ENCODE assay signal across 35 cellular contexts in the genomic region with DNA sequence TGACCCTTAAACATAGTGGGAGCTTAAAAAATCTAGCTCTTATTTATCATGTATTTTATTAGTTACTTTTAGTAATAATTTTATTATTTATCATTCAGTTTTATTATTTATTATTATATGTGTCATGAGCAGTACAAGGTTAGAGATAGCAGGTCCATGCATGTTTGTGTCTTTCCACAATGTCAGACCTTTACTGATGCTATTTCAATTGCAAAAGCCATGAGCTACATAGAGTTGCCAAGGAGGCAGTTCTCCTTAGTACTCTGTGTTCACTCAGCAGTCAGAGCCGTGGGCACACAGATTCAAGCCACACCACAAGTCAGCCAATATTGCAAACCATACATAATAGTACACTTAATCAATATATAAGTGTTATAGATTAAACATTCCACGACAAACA.
"Had no signal": no experiment of that assay in that cellular context is flagged by ENCODE, and none has a peak within 500 bp of the region (broad histone marks: within the 10 kb centered on the region; RNA-seq: fewer than 3 reads in every experiment).

No MANE protein-coding gene starts in this region.

- H3K9me3 Mint-ChIP-seq: activated CD4-positive, alpha-beta memory T cell treated with anti-CD3 and anti-CD28 coated beads, Interleukin-2, amount 10 ng/mL, durations not matched to agents 7 days and 5 days; activated naive CD4-positive, alpha-beta T cell treated with anti-CD3 and anti-CD28 coated beads, Interleukin-2, amount 10 ng/mL, durations not matched to agents 7 days and 5 days; activated T-helper 2 cell treated with anti-CD3 and anti-CD28 coated beads, Interferon-gamma antibody, Interleukin-2, Interleukin-4, amounts not matched to agents 10 μg/mL and 5 μg/mL and 100 μg/mL, durations not matched to agents 14 hours and 24 hours and 36 hours; central memory CD8-positive, alpha-beta T cell had no signal

- DNase-seq: activated CD4-positive, alpha-beta memory T cell treated with anti-CD3 and anti-CD28 coated beads, Interleukin-2, amount 10 ng/mL, durations not matched to agents 7 days and 5 days; activated CD4-positive, alpha-beta T cell treated with anti-CD3 and anti-CD28 coated beads for 1 hour; activated CD4-positive, alpha-beta T cell treated with anti-CD3 and anti-CD28 coated beads for 36 hours; activated CD4-positive, alpha-beta T cell treated with anti-CD3 and anti-CD28 coated beads for 48 hours; activated CD4-positive, alpha-beta T cell treated with anti-CD3 and anti-CD28 coated beads, Interleukin-2, amount 10 ng/mL, durations not matched to agents 7 days and 5 days; activated CD4-positive, alpha-beta T cell treated with anti-CD3 and anti-CD28 coated beads, Interleukin-2, amount 50 U/mL, for 48 hours; activated CD4-positive, CD25-positive, alpha-beta regulatory T cell; activated CD8-positive, alpha-beta memory T cell treated with anti-CD3 and anti-CD28 coated beads for 24 hours; activated CD8-positive, alpha-beta memory T cell treated with anti-CD3 and anti-CD28 coated beads, Interleukin-2, amount 10 ng/mL, durations not matched to agents 7 days and 5 days; activated CD8-positive, alpha-beta memory T cell treated with anti-CD3 and anti-CD28 coated beads, Interleukin-2, amount 50 U/mL, for 48 hours; activated CD8-positive, alpha-beta T cell treated with anti-CD3 and anti-CD28 coated beads, Interleukin-2, amount 10 ng/mL, durations not matched to agents 7 days and 5 days; activated effector memory CD4-positive, alpha-beta T cell treated with Interleukin-2 at 50 U/mL for 16 hours; activated gamma-delta T cell; activated naive CD4-positive, alpha-beta T cell treated with anti-CD3 and anti-CD28 coated beads, Interleukin-2, amount 10 ng/mL, durations not matched to agents 7 days and 5 days; activated naive CD4-positive, alpha-beta T cell treated with Interleukin-2 at 50 U/mL for 16 hours; activated naive CD8-positive, alpha-beta T cell treated with anti-CD3 and anti-CD28 coated beads, Interleukin-2, amount 10 ng/mL, durations not matched to agents 7 days and 5 days; activated naive CD8-positive, alpha-beta T cell treated with anti-CD3 and anti-CD28 coated beads, Interleukin-2, amount 50 U/mL, for 24 hours; activated T-cell treated with anti-CD3 and anti-CD28 coated beads, Interleukin-2, amount 50 U/mL, for 4 hours; amygdala; anterior cingulate cortex; caudate nucleus; cerebellar nuclear complex; T-cell; T-helper 17 cell; T1000; WERI-Rb-1 had no signal

- H3K9me3 ChIP-seq: ascending aorta had no signal

- H3K36me3 Mint-ChIP-seq: activated CD8-positive, alpha-beta memory T cell treated with anti-CD3 and anti-CD28 coated beads, Interleukin-2, amount 10 ng/mL, durations not matched to agents 7 days and 5 days; activated naive CD4-positive, alpha-beta T cell treated with anti-CD3 and anti-CD28 coated beads, Interleukin-2, amount 10 ng/mL, durations not matched to agents 7 days and 5 days; activated naive CD4-positive, alpha-beta T cell treated with anti-CD3 and anti-CD28 coated beads, Interleukin-2, amount 50 U/mL, for 24 hours; activated naive CD8-positive, alpha-beta T cell; activated naive CD8-positive, alpha-beta T cell treated with anti-CD3 and anti-CD28 coated beads, Interleukin-2, amount 10 ng/mL, durations not matched to agents 7 days and 5 days; brain; T-cell had no signal

- H3K36me3 ChIP-seq: ascending aorta, cardiac muscle cell, WERI-Rb-1 had no signal

- H3K4me1 Mint-ChIP-seq: activated CD4-positive, alpha-beta memory T cell treated with anti-CD3 and anti-CD28 coated beads, Interleukin-2, amount 10 ng/mL, durations not matched to agents 7 days and 5 days; activated CD4-positive, alpha-beta T cell treated with anti-CD3 and anti-CD28 coated beads for 36 hours; activated CD4-positive, alpha-beta T cell treated with anti-CD3 and anti-CD28 coated beads, Interleukin-2, amount 10 ng/mL, durations not matched to agents 7 days and 5 days; activated CD8-positive, alpha-beta memory T cell treated with anti-CD3 and anti-CD28 coated beads, Interleukin-2, amount 10 ng/mL, durations not matched to agents 7 days and 5 days; activated naive CD4-positive, alpha-beta T cell treated with anti-CD3 and anti-CD28 coated beads, Interleukin-2, amount 10 ng/mL, durations not matched to agents 7 days and 5 days; activated naive CD4-positive, alpha-beta T cell treated with anti-CD3 and anti-CD28 coated beads, Interleukin-2, amount 50 U/mL, for 24 hours; activated naive CD8-positive, alpha-beta T cell treated with anti-CD3 and anti-CD28 coated beads, Interleukin-2, amount 10 ng/mL, durations not matched to agents 7 days and 5 days; activated naive CD8-positive, alpha-beta T cell treated with anti-CD3 and anti-CD28 coated beads, Interleukin-2, amount 50 U/mL, for 24 hours; central memory CD8-positive, alpha-beta T cell; T-cell; T-helper 17 cell; WTC11 had no signal

- H3K4me3 ChIP-seq: ascending aorta, cardiac muscle cell had no signal

- H3K4me3 Mint-ChIP-seq: activated CD4-positive, alpha-beta memory T cell treated with anti-CD3 and anti-CD28 coated beads, Interleukin-2, amount 10 ng/mL, durations not matched to agents 7 days and 5 days; activated CD4-positive, alpha-beta T cell treated with anti-CD3 and anti-CD28 coated beads for 36 hours; activated CD4-positive, alpha-beta T cell treated with anti-CD3 and anti-CD28 coated beads, Interleukin-2, amount 10 ng/mL, durations not matched to agents 7 days and 5 days; activated CD8-positive, alpha-beta memory T cell treated with anti-CD3 and anti-CD28 coated beads, Interleukin-2, amount 10 ng/mL, durations not matched to agents 7 days and 5 days; activated CD8-positive, alpha-beta T cell treated with anti-CD3 and anti-CD28 coated beads, Interleukin-2, amount 10 ng/mL, durations not matched to agents 7 days and 5 days; activated naive CD4-positive, alpha-beta T cell treated with anti-CD3 and anti-CD28 coated beads, Interleukin-2, amount 10 ng/mL, durations not matched to agents 7 days and 5 days; activated naive CD4-positive, alpha-beta T cell treated with anti-CD3 and anti-CD28 coated beads, Interleukin-2, amount 50 U/mL, for 24 hours; activated naive CD8-positive, alpha-beta T cell; activated naive CD8-positive, alpha-beta T cell treated with anti-CD3 and anti-CD28 coated beads, Interleukin-2, amount 10 ng/mL, durations not matched to agents 7 days and 5 days; activated naive CD8-positive, alpha-beta T cell treated with anti-CD3 and anti-CD28 coated beads, Interleukin-2, amount 50 U/mL, for 24 hours; activated T-cell treated with anti-CD3 and anti-CD28 coated beads, Interleukin-2, amount 50 U/mL, for 4 hours; brain; central memory CD8-positive, alpha-beta T cell; T-cell; T-helper 17 cell; WTC11 had no signal

- H3K27me3 Mint-ChIP-seq: activated CD8-positive, alpha-beta memory T cell treated with anti-CD3 and anti-CD28 coated beads, Interleukin-2, amount 10 ng/mL, durations not matched to agents 7 days and 5 days; activated naive CD4-positive, alpha-beta T cell treated with anti-CD3 and anti-CD28 coated beads, Interleukin-2, amount 10 ng/mL, durations not matched to agents 7 days and 5 days; activated naive CD8-positive, alpha-beta T cell treated with anti-CD3 and anti-CD28 coated beads, Interleukin-2, amount 10 ng/mL, durations not matched to agents 7 days and 5 days; brain; T-helper 17 cell had no signal

- ATAC-seq: activated CD4-positive, alpha-beta T cell treated with anti-CD3 and anti-CD28 coated beads for 36 hours; activated CD4-positive, CD25-positive, alpha-beta regulatory T cell treated with anti-CD3 and anti-CD28 coated beads, Interleukin-2, amount 50 U/mL, for 24 hours; activated CD8-positive, alpha-beta memory T cell treated with anti-CD3 and anti-CD28 coated beads, Interleukin-2, amount 10 ng/mL, durations not matched to agents 7 days and 5 days; activated CD8-positive, alpha-beta T cell treated with anti-CD3 and anti-CD28 coated beads, Interleukin-2, amount 10 ng/mL, durations not matched to agents 7 days and 5 days; activated naive CD8-positive, alpha-beta T cell treated with anti-CD3 and anti-CD28 coated beads, Interleukin-2, amount 50 U/mL, for 24 hours; activated T-cell treated with anti-CD3 and anti-CD28 coated beads, Interleukin-2, amount 50 U/mL, for 4 hours; T-cell; T-helper 17 cell; WTC11 had no signal

- H3K27me3 ChIP-seq: ascending aorta, cardiac muscle cell had no signal

- H3K4me1 ChIP-seq: ascending aorta had no signal

- H3K27ac Mint-ChIP-seq: activated CD4-positive, alpha-beta memory T cell treated with anti-CD3 and anti-CD28 coated beads, Interleukin-2, amount 10 ng/mL, durations not matched to agents 7 days and 5 days; activated CD4-positive, alpha-beta T cell treated with anti-CD3 and anti-CD28 coated beads for 36 hours; activated CD4-positive, alpha-beta T cell treated with anti-CD3 and anti-CD28 coated beads, Interleukin-2, amount 10 ng/mL, durations not matched to agents 7 days and 5 days; activated CD8-positive, alpha-beta memory T cell treated with anti-CD3 and anti-CD28 coated beads, Interleukin-2, amount 10 ng/mL, durations not matched to agents 7 days and 5 days; activated CD8-positive, alpha-beta T cell treated with anti-CD3 and anti-CD28 coated beads, Interleukin-2, amount 10 ng/mL, durations not matched to agents 7 days and 5 days; activated naive CD4-positive, alpha-beta T cell treated with anti-CD3 and anti-CD28 coated beads, Interleukin-2, amount 10 ng/mL, durations not matched to agents 7 days and 5 days; activated naive CD4-positive, alpha-beta T cell treated with anti-CD3 and anti-CD28 coated beads, Interleukin-2, amount 50 U/mL, for 24 hours; activated naive CD8-positive, alpha-beta T cell; activated naive CD8-positive, alpha-beta T cell treated with anti-CD3 and anti-CD28 coated beads, Interleukin-2, amount 10 ng/mL, durations not matched to agents 7 days and 5 days; activated naive CD8-positive, alpha-beta T cell treated with anti-CD3 and anti-CD28 coated beads, Interleukin-2, amount 50 U/mL, for 24 hours; activated T-helper 2 cell treated with anti-CD3 and anti-CD28 coated beads, Interferon-gamma antibody, Interleukin-2, Interleukin-4, amounts not matched to agents 10 μg/mL and 5 μg/mL and 100 μg/mL, durations not matched to agents 14 hours and 24 hours and 36 hours; T-cell; T-helper 17 cell; WTC11 had no signal

- H3K27ac ChIP-seq: ascending aorta, cardiac muscle cell, WERI-Rb-1 had no signal
